ENCODE assay signal across 22 cellular contexts in the genomic region with DNA sequence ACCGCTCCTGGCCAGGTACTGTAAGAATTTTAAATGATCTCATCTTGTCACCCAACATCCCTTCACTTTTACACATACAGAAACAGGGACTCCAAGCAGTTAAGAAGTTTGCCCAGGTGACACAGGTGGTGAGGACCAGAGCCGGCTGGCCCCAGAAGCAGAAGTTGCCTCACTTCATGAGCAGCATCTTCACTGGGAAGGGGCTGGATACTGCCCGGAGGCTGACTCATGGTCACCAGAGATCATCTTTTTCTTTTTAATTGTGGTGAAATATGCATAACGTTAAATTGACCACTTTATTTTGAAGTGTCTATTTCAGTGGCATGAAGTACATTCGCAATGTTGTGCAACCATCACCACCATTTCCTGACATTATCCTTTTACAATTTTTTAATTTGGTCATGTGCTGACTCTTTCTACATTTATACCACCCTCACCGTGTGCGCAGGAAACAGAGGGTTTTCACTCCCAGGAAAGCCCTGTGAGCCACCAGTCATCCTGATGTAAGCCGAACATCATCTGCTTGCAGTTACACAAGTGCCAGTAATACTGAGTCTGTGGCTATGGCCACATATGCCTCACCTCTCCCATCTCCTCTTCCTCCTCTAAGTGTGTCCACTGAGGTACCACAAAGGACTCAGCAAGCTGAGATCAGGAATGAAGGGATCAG. TPM values are rescaled to one million over a fixed set of nuclear protein-coding genes. Genes with fewer than 3 reads are reported as not detected.
DNase-seq lines count a peak whose midpoint lies in the region; ATAC-seq and TF ChIP-seq lines count a peak whose summit lies in the region.
"Had no signal": no experiment of that assay in that cellular context is flagged by ENCODE, and none has a peak within 500 bp of the region (broad histone marks: within the 10 kb centered on the region; RNA-seq: fewer than 3 reads in every experiment).

No MANE protein-coding gene starts in this region.

- WGBS in endodermal cell (ENCODE audit: insufficient coverage in 1 of 2, insufficient read length in 1 of 2), 2 experiments, result 91 to 92% methylated on average over 6 to 8 of the region's 8 CpGs

- no peaks in the 10 kb centered on the region for H3K4me1 Mint-ChIP-seq in endodermal cell
- H3K4me1 Mint-ChIP-seq: B cell, brain had no signal

- no peaks in the 10 kb centered on the region for H3K27me3 ChIP-seq in endodermal cell (ENCODE audit: control insufficient read depth, insufficient read depth, low read length, poor library complexity, severe bottlenecking)
- H3K27me3 ChIP-seq: esophagus muscularis mucosa, suprapubic skin had no signal

- TF ChIP-seq CTCF in AG09309 (IDR thresholded peaks at IDR 0.05; ENCODE audit: control insufficient read depth, insufficient read depth, low read depth, low read length, missing control alignments) (no peak), fibroblast of pulmonary artery (IDR thresholded peaks at IDR 0.05; ENCODE audit: low read length, missing control alignments) (no peak), endodermal cell (conservative IDR thresholded peaks at IDR 0.05) (no peak)

- peaks cover 4% of the 10 kb centered on the region for H3K27me3 Mint-ChIP-seq in endodermal cell (ENCODE audit: insufficient read depth)
- H3K27me3 Mint-ChIP-seq: brain had no signal

- H3K36me3 Mint-ChIP-seq in endodermal cell (ENCODE audit: low read depth), result peaks cover 2% of the 10 kb centered on the region
- H3K36me3 Mint-ChIP-seq: activated naive CD4-positive, alpha-beta T cell treated with anti-CD3 and anti-CD28 coated beads, Interleukin-2, amount 10 ng/mL, durations not matched to agents 7 days and 5 days had no signal

- H3K27ac Mint-ChIP-seq in endodermal cell, result no peak overlapping the region
- H3K27ac Mint-ChIP-seq: activated CD4-positive, alpha-beta T cell treated with anti-CD3 and anti-CD28 coated beads, Interleukin-2, amount 10 ng/mL, durations not matched to agents 24 days and 14 days; activated naive CD4-positive, alpha-beta T cell treated with anti-CD3 and anti-CD28 coated beads, Interleukin-2, amount 10 ng/mL, durations not matched to agents 7 days and 5 days; B cell; brain had no signal

- no peak for ATAC-seq in GM21360 (IDR thresholded peaks at IDR 0.05; ENCODE audit: unreplicated experiment)
- ATAC-seq: K562 had no signal

- no peak overlapping the region for H3K27ac ChIP-seq in endodermal cell (ENCODE audit: low read depth, low read length)
- H3K27ac ChIP-seq: esophagus muscularis mucosa, sigmoid colon, suprapubic skin had no signal

- no peaks in the 10 kb centered on the region for H3K4me1 ChIP-seq in endodermal cell (ENCODE audit: control insufficient read depth, insufficient read depth, low read length)
- H3K4me1 ChIP-seq: esophagus muscularis mucosa, sigmoid colon, suprapubic skin had no signal

- DNase-seq in AG09309 (ENCODE audit: low read depth) (peak; percentile 91), GM03348 (ENCODE audit: low spot score) (peak; percentile 27), NOMO-1 treated with dmso at 0.1 percent for 144 hours (lab: John Stamatoyannopoulos, UW; ENCODE audit: unreplicated experiment) (peak; percentile 84), fibroblast of pulmonary artery (ENCODE audit: low read depth) (peak; percentile 38), endodermal cell (no peak), NCI-H2196 (lab: John Stamatoyannopoulos, UW; ENCODE audit: unreplicated experiment) (no peak)
- DNase-seq in stimulated activated CD4-positive, alpha-beta T cell treated with anti-CD3 and anti-CD28 coated beads, Interleukin-4, amount 100 ng/mL, for 4 hours, result no peak
- DNase-seq: activated CD4-positive, alpha-beta T cell treated with anti-CD3 and anti-CD28 coated beads, Interleukin-2, amount 10 ng/mL, durations not matched to agents 24 days and 14 days; activated naive CD4-positive, alpha-beta T cell treated with anti-CD3 and anti-CD28 coated beads, Interleukin-2, amount 10 ng/mL, durations not matched to agents 7 days and 5 days; activated T-cell treated with anti-CD3 and anti-CD28 coated beads for 4 hours; hippocampal formation; kidney glomerular epithelial cell; NCI-H1417; NCI-H2171; occipital lobe; sigmoid colon had no signal

- no peaks in the 10 kb centered on the region for H3K36me3 ChIP-seq in endodermal cell (ENCODE audit: control insufficient read depth, insufficient read depth, low read length)
- H3K36me3 ChIP-seq: esophagus muscularis mucosa, sigmoid colon, suprapubic skin had no signal

- H3K9me3 ChIP-seq in endodermal cell (ENCODE audit: control insufficient read depth, low read length), result peaks cover 23% of the 10 kb centered on the region

- H3K4me3 ChIP-seq in AG09309 (ENCODE audit: control insufficient read depth, low read depth, low read length), result no peak overlapping the region
- no peak overlapping the region for H3K4me3 ChIP-seq in fibroblast of pulmonary artery (replicated peaks; ENCODE audit: low read depth, low read length)
- no peak overlapping the region for H3K4me3 ChIP-seq in endodermal cell (ENCODE audit: low read length)
- H3K4me3 ChIP-seq: esophagus muscularis mucosa, K562, sigmoid colon, suprapubic skin had no signal

- H3K9me3 Mint-ChIP-seq in endodermal cell, result peaks cover 50% of the 10 kb centered on the region
- H3K9me3 Mint-ChIP-seq: activated CD4-positive, alpha-beta T cell treated with anti-CD3 and anti-CD28 coated beads, Interleukin-2, amount 10 ng/mL, durations not matched to agents 24 days and 14 days had no signal

- no peak overlapping the region for H3K4me3 Mint-ChIP-seq in endodermal cell
- H3K4me3 Mint-ChIP-seq: activated CD4-positive, alpha-beta T cell treated with anti-CD3 and anti-CD28 coated beads, Interleukin-2, amount 10 ng/mL, durations not matched to agents 24 days and 14 days; activated naive CD4-positive, alpha-beta T cell treated with anti-CD3 and anti-CD28 coated beads, Interleukin-2, amount 10 ng/mL, durations not matched to agents 7 days and 5 days; B cell; brain had no signal

- H3K9ac ChIP-seq in endodermal cell (ENCODE audit: extremely low read depth, low read length, poor library complexity, severe bottlenecking), result no peak overlapping the region

RNA-seq across cellular contexts. Expression of gene ABHD17C, which starts 51.7 kb away (rescaled TPM):
- total RNA-seq in endodermal cell, result 10 to 100 TPM; 20.9 to 21.5 TPM
- polyA plus RNA-seq in endodermal cell (2013, experiment 1 of 2), result 28.1 TPM
- polyA plus RNA-seq in endodermal cell (2013, experiment 2 of 2), result 23.6 TPM

Comparison
In these comparisons a context has a peak if more than half of its experiments do, and no peak if none do; other contexts are left out.
1. DNase-seq: peak in AG09309 (single experiment), GM03348 (single experiment), NOMO-1 treated with dmso at 0.1 percent for 144 hours (single experiment) and fibroblast of pulmonary artery (single experiment); none in endodermal cell (single experiment), stimulated activated CD4-positive, alpha-beta T cell treated with anti-CD3 and anti-CD28 coated beads, Interleukin-4, amount 100 ng/mL, for 4 hours (0 of 2) and NCI-H2196 (single experiment).